ENCODE assay signal across 25 cellular contexts in genomic region chr4:64330143-64330542, GRCh38.
DNase-seq lines count a peak whose midpoint lies in the region; ATAC-seq, FAIRE-seq and TF ChIP-seq lines count a peak whose summit lies in the region.
"Had no signal": no experiment of that assay in that cellular context is flagged by ENCODE, and none has a peak within 500 bp of the region (broad histone marks: within the 10 kb centered on the region; RNA-seq: fewer than 3 reads in every experiment).

No MANE protein-coding gene starts in this region.

- DNase-seq in GM23338 (ENCODE audit: low spot score) (peak; percentile 19), HTR-8/SVneo (ENCODE audit: insufficient read length, low spot score) (no peak), aorta (no peak), osteocyte (ENCODE audit: extremely low spot score, unreplicated experiment) (no peak)
- DNase-seq: C1 segment of cervical spinal cord; Calu3; CD8-positive, alpha-beta memory T cell; DMS153; GDM1; H7; MG63; NCI-H1092; NCI-H1436; NCI-H187 treated with DMSO at 0.1 percent for 48 hours; NCI-H2107; NCI-H446 treated with DMSO at 0.1 percent for 48 hours; NCI-H526 treated with DMSO at 0.1 percent for 48 hours; NK-92 treated with Interleukin-12 subunit alpha and Interleukin-12 subunit beta, amount 100 ng/mL, for 24 hours; Peyer's patch; SJCRH30; T-helper 1 cell had no signal

- intact Hi-C loops in aorta (cut with DNase I): no loop called here

- H2AFZ ChIP-seq in GM23338: no peak overlapping the region
- no peak overlapping the region for H2AFZ ChIP-seq in Loucy (ENCODE audit: low read length)

- no peak overlapping the region for H3K4me3 ChIP-seq in GM23338
- no peak overlapping the region for H3K4me3 ChIP-seq in Loucy (ENCODE audit: low read length, poor library complexity, severe bottlenecking)
- no peak overlapping the region for H3K4me3 ChIP-seq in aorta (ENCODE audit: low read length in 2 of 2)
- H3K4me3 ChIP-seq: MG63, Peyer's patch, SJCRH30 had no signal

- H3K4me2 ChIP-seq in GM23338 (no peak overlapping the region), Loucy (ENCODE audit: low read depth, low read length, poor library complexity, severe bottlenecking) (no peak overlapping the region)

- WGBS in aorta, 2 donors: 34 to 49% methylated on average over 3 of the region's 3 CpGs

- H3K27ac ChIP-seq in GM23338 (ENCODE audit: low read depth) (no peak overlapping the region), VCaP (no peak overlapping the region), aorta (ENCODE audit: low read depth in 1 of 2, low read length in 2 of 2) (no peak overlapping the region)
- H3K27ac ChIP-seq: Peyer's patch, SJCRH30 had no signal

- no peaks in the 10 kb centered on the region for H3K36me3 ChIP-seq in GM23338 (ENCODE audit: insufficient read depth)
- no peaks in the 10 kb centered on the region for H3K36me3 ChIP-seq in Loucy (ENCODE audit: insufficient read depth, low read length)
- no peaks in the 10 kb centered on the region for H3K36me3 ChIP-seq in aorta (ENCODE audit: control insufficient read depth in 1 of 2, insufficient read depth in 2 of 2, low read length in 1 of 2)
- H3K36me3 ChIP-seq: MG63, Peyer's patch, SJCRH30 had no signal

- no peaks in the 10 kb centered on the region for H3K9me3 ChIP-seq in Loucy (ENCODE audit: insufficient read depth, low read depth, low read length)
- no peaks in the 10 kb centered on the region for H3K9me3 ChIP-seq in aorta (ENCODE audit: control insufficient read depth, low read length)
- H3K9me3 ChIP-seq: MG63, Peyer's patch, SJCRH30 had no signal

- ATAC-seq in GM23338: no peak
- no peak for ATAC-seq in HG02798 (IDR thresholded peaks at IDR 0.05; ENCODE audit: poor library complexity, unreplicated experiment)
- ATAC-seq in aorta (ENCODE audit: low FRiP score): no peak

- no peaks in the 10 kb centered on the region for H4K20me1 ChIP-seq in GM23338 (replicated peaks; ENCODE audit: insufficient read depth)
- no peaks in the 10 kb centered on the region for H4K20me1 ChIP-seq in Loucy (ENCODE audit: insufficient read depth, low read length, poor library complexity, severe bottlenecking)

- H3F3A ChIP-seq in GM23338 (replicated peaks; ENCODE audit: low read depth) (no peaks in the 10 kb centered on the region), Loucy (ENCODE audit: low read depth) (no peaks in the 10 kb centered on the region)

- no peak for FAIRE-seq in HTR-8/SVneo (lab: Jason Lieb, UNC)

- H3K27ac Mint-ChIP-seq in GM23338: no peak overlapping the region
- H3K27ac Mint-ChIP-seq in osteocyte (ENCODE audit: unreplicated experiment): no peak overlapping the region
- H3K27ac Mint-ChIP-seq: CD8-positive, alpha-beta memory T cell; IgD-negative memory B cell had no signal

- no peaks in the 10 kb centered on the region for H3K27me3 Mint-ChIP-seq in GM23338 (ENCODE audit: insufficient read depth, low read depth, poor library complexity)
- H3K27me3 Mint-ChIP-seq in osteocyte (ENCODE audit: unreplicated experiment): no peaks in the 10 kb centered on the region
- H3K27me3 Mint-ChIP-seq: CD8-positive, alpha-beta memory T cell; IgD-negative memory B cell had no signal

- H3K9me3 Mint-ChIP-seq in GM23338 (peaks cover 13% of the 10 kb centered on the region; the same call in 2 of the 3 replicates), osteocyte (ENCODE audit: unreplicated experiment) (peaks cover under 1% of the 10 kb centered on the region)

- no peaks in the 10 kb centered on the region for H3K27me3 ChIP-seq in GM23338 (ENCODE audit: insufficient read depth)
- no peaks in the 10 kb centered on the region for H3K27me3 ChIP-seq in Loucy (ENCODE audit: insufficient read depth, low read length, poor library complexity, severe bottlenecking)
- H3K27me3 ChIP-seq in aorta (ENCODE audit: control insufficient read depth in 1 of 2, insufficient read depth in 2 of 2, low read length in 1 of 2): no peaks in the 10 kb centered on the region
- H3K27me3 ChIP-seq: MG63, Peyer's patch, SJCRH30 had no signal

- H3K4me1 ChIP-seq in GM23338 (ENCODE audit: insufficient read depth) (no peaks in the 10 kb centered on the region), Loucy (ENCODE audit: insufficient read depth, low read length, poor library complexity, severe bottlenecking) (no peaks in the 10 kb centered on the region), aorta (ENCODE audit: control insufficient read depth in 1 of 2, insufficient read depth in 2 of 2, low read length in 2 of 2) (no peaks in the 10 kb centered on the region)
- H3K4me1 ChIP-seq: Peyer's patch, SJCRH30 had no signal

- TF ChIP-seq CTCF in GM23338 (conservative IDR thresholded peaks at IDR 0.05; ENCODE audit: low read depth in 2 of 2) (peak in 1 of 2 experiments; percentile 51; a peak in 3 of 4 replicates), Loucy (conservative IDR thresholded peaks at IDR 0.05; ENCODE audit: low read length) (peak; percentile 62), VCaP (conservative IDR thresholded peaks at IDR 0.05) (peak; percentile 22; the same call in 1 of the 2 replicates), osteocyte (IDR thresholded peaks at IDR 0.05) (no peak)

- H3K9me2 ChIP-seq in GM23338 (ENCODE audit: insufficient read depth) (no peaks in the 10 kb centered on the region), Loucy (replicated peaks; ENCODE audit: low read depth, low read length) (no peaks in the 10 kb centered on the region)

- H3K36me3 Mint-ChIP-seq in GM23338 (ENCODE audit: low read depth) (peaks cover 2% of the 10 kb centered on the region; the same call in 1 of the 3 replicates), osteocyte (ENCODE audit: unreplicated experiment) (no peaks in the 10 kb centered on the region)
- H3K36me3 Mint-ChIP-seq: CD8-positive, alpha-beta memory T cell; IgD-negative memory B cell had no signal

- no peak overlapping the region for H3K4me3 Mint-ChIP-seq in GM23338
- H3K4me3 Mint-ChIP-seq in osteocyte (ENCODE audit: unreplicated experiment): no peak overlapping the region
- H3K4me3 Mint-ChIP-seq: CD8-positive, alpha-beta memory T cell; IgD-negative memory B cell had no signal

- H3K79me2 ChIP-seq in GM23338 (replicated peaks; ENCODE audit: insufficient read depth) (no peaks in the 10 kb centered on the region), Loucy (ENCODE audit: insufficient read depth, low read length) (no peaks in the 10 kb centered on the region)

- no peak overlapping the region for H3K9ac ChIP-seq in Loucy (ENCODE audit: low read depth, low read length, poor library complexity, severe bottlenecking)

- H3K4me1 Mint-ChIP-seq in GM23338 (no peaks in the 10 kb centered on the region), osteocyte (ENCODE audit: unreplicated experiment) (no peaks in the 10 kb centered on the region)
- H3K4me1 Mint-ChIP-seq: CD8-positive, alpha-beta memory T cell had no signal

TF ChIP-seq in GM23338, 12 proteins besides CTCF, POLR2A, EP300 and RAD21 (continues in another document):
- TF ChIP-seq STAT1 (IDR thresholded peaks at IDR 0.05; ENCODE audit: unreplicated experiment): no peak
